In the genomic region with DNA sequence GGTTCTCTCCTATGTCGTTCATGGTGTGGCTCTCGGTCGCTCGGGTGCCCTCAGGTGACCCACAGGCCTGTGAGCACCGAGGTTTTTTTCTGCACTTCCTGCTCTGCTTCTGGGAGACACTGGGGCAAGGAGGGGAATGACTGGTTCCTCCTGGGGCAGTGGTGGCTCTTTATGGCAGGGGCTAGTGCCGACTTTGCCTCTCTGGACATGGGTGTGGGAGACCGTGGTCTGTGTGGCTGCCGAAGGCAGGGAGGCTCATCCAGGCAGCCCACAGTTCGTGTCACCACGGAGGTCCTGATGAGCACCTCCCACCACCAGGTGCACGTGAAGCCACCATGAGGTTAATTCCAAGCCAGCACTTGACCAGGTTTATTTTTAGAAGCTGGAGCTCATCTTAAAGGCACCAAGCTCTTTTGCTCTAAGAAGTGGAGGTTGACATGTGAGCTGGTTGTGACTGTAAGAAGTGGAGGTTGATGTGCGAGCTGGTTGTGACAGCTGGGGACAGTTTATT, we compare ENCODE assay signal across 9 cellular contexts. TPM values are rescaled to one million over a fixed set of nuclear protein-coding genes. Genes with fewer than 3 reads are reported as not detected.
DNase-seq lines count a peak whose midpoint lies in the region; ATAC-seq and TF ChIP-seq lines count a peak whose summit lies in the region.
"Had no signal": no experiment of that assay in that cellular context is flagged by ENCODE, and none has a peak within 500 bp of the region (broad histone marks: within the 10 kb centered on the region; RNA-seq: fewer than 3 reads in every experiment).

No MANE protein-coding gene starts in this region.

- WGBS in testis, 2 donors: 53 to 55% methylated on average over 7 to 12 of the region's 12 CpGs

- no peak for TF ChIP-seq POLR2A in testis (IDR thresholded peaks at IDR 0.05)

- H3K36me3 Mint-ChIP-seq in activated naive CD4-positive, alpha-beta T cell treated with anti-CD3 and anti-CD28 coated beads for 36 hours (ENCODE audit: low read depth): no peaks in the 10 kb centered on the region
- no peaks in the 10 kb centered on the region for H3K36me3 Mint-ChIP-seq in brain
- H3K36me3 Mint-ChIP-seq in stimulated activated memory B cell treated with anti-CD40 and anti-IgM and Interleukin-4, amounts not matched to agents 10 μg/mL and 1 μg/mL and 100 μg/mL, for 72 hours: no peaks in the 10 kb centered on the region

- H3K4me1 ChIP-seq in testis: peaks cover 12% of the 10 kb centered on the region

- H3K27me3 ChIP-seq in testis (no peaks in the 10 kb centered on the region), brain microvascular endothelial cell (replicated peaks) (no peaks in the 10 kb centered on the region)

- H3K27ac ChIP-seq in testis (no peak overlapping the region), brain microvascular endothelial cell (no peak overlapping the region)

- peak; percentile 75 for DNase-seq in activated naive CD4-positive, alpha-beta T cell treated with anti-CD3 and anti-CD28 coated beads for 36 hours
- DNase-seq in activated naive CD4-positive, alpha-beta T cell (lab: John Stamatoyannopoulos, UW): no peak
- DNase-seq in LNCaP clone FGC (ENCODE audit: low read depth) (no peak), testis (no peak), brain microvascular endothelial cell (no peak)
- DNase-seq in activated CD4-positive, CD25-positive, alpha-beta regulatory T cell treated with anti-CD3 and anti-CD28 coated beads, Interleukin-2, amount 50 U/mL, for 72 hours: no peak
- DNase-seq: NCI-H1105 had no signal

- H3K4me3 Mint-ChIP-seq in activated naive CD4-positive, alpha-beta T cell treated with anti-CD3 and anti-CD28 coated beads for 36 hours: peak overlapping the region; percentile 38
- peak overlapping the region in 3 of 5 experiments; percentile 35 to 58 (median 50) for H3K4me3 Mint-ChIP-seq in brain
- H3K4me3 Mint-ChIP-seq in stimulated activated memory B cell treated with anti-CD40 and anti-IgM and Interleukin-4, amounts not matched to agents 10 μg/mL and 1 μg/mL and 100 μg/mL, for 72 hours: peak overlapping the region; percentile 2

- no peaks in the 10 kb centered on the region for H3K27me3 Mint-ChIP-seq in activated naive CD4-positive, alpha-beta T cell treated with anti-CD3 and anti-CD28 coated beads for 36 hours (ENCODE audit: low read depth)
- H3K27me3 Mint-ChIP-seq in brain: no peaks in the 10 kb centered on the region
- peaks cover 12% of the 10 kb centered on the region for H3K27me3 Mint-ChIP-seq in stimulated activated memory B cell treated with anti-CD40 and anti-IgM and Interleukin-4, amounts not matched to agents 10 μg/mL and 1 μg/mL and 100 μg/mL, for 72 hours

- CTCF ChIA-PET in activated naive CD4-positive, alpha-beta T cell treated with anti-CD3 and anti-CD28 coated beads for 36 hours (lab: Charles Lee): interaction anchor here (0.7 kb wide), 1 partner anchor 276 kb away, joined by 3 read pairs; no protein-coding TSS in a partner anchor

- intact Hi-C loops in activated naive CD4-positive, alpha-beta T cell treated with anti-CD3 and anti-CD28 coated beads for 36 hours (cut with micrococcal nuclease): loop anchor here (1.0 to 10.0 kb wide), 6 partner anchors 13 to 284 kb away; a partner anchor contains a TSS
- intact Hi-C loops in testis (cut with DNase I; ENCODE audit: low total_unique reads): no loop called here

- H3K4me1 Mint-ChIP-seq in activated naive CD4-positive, alpha-beta T cell treated with anti-CD3 and anti-CD28 coated beads for 36 hours (ENCODE audit: low read depth): peaks cover 34% of the 10 kb centered on the region
- peaks cover 51% of the 10 kb centered on the region for H3K4me1 Mint-ChIP-seq in brain
- peaks cover 22% of the 10 kb centered on the region for H3K4me1 Mint-ChIP-seq in stimulated activated memory B cell treated with anti-CD40 and anti-IgM and Interleukin-4, amounts not matched to agents 10 μg/mL and 1 μg/mL and 100 μg/mL, for 72 hours

- H3K9me3 Mint-ChIP-seq in activated naive CD4-positive, alpha-beta T cell treated with anti-CD3 and anti-CD28 coated beads for 36 hours: no peaks in the 10 kb centered on the region
- H3K9me3 Mint-ChIP-seq in brain: peaks cover 0 to 2% (median 0%) of the 10 kb centered on the region in 5 experiments
- H3K9me3 Mint-ChIP-seq in stimulated activated memory B cell treated with anti-CD40 and anti-IgM and Interleukin-4, amounts not matched to agents 10 μg/mL and 1 μg/mL and 100 μg/mL, for 72 hours: peaks cover 6% of the 10 kb centered on the region

- H3K27ac Mint-ChIP-seq in activated naive CD4-positive, alpha-beta T cell treated with anti-CD3 and anti-CD28 coated beads for 36 hours: peak overlapping the region; percentile 97
- H3K27ac Mint-ChIP-seq in brain: peak overlapping the region; percentile 24 to 92 (median 72)
- peak overlapping the region; percentile 14 for H3K27ac Mint-ChIP-seq in stimulated activated memory B cell treated with anti-CD40 and anti-IgM and Interleukin-4, amounts not matched to agents 10 μg/mL and 1 μg/mL and 100 μg/mL, for 72 hours

- in situ Hi-C loops in brain microvascular endothelial cell (cut with HindIII; ENCODE audit: low pct_ligation_motif_present, low sequenced_read_pairs): no loop called here

- H3K4me3 ChIP-seq in LNCaP clone FGC (ENCODE audit: low read depth, low read length) (0 out of 2 replicates have a peak overlapping the region, but pooled peaks have one; percentile 15), testis (no peak overlapping the region), brain microvascular endothelial cell (ENCODE audit: low read depth, low read length) (no peak overlapping the region)

- peak; percentile 54 for ATAC-seq in stimulated activated memory B cell treated with anti-CD40 and anti-IgM and Interleukin-4, amounts not matched to agents 10 μg/mL and 1 μg/mL and 100 μg/mL, for 72 hours

- no peaks in the 10 kb centered on the region for H3K36me3 ChIP-seq in testis (ENCODE audit: low read depth, missing control alignments)
- H3K36me3 ChIP-seq in brain microvascular endothelial cell (replicated peaks): no peaks in the 10 kb centered on the region

- TF ChIP-seq CTCF in LNCaP clone FGC (IDR thresholded peaks at IDR 0.05; ENCODE audit: control insufficient read depth, extremely low read depth, insufficient read depth) (no peak), brain (conservative IDR thresholded peaks at IDR 0.05) (no peak), testis (IDR thresholded peaks at IDR 0.05) (no peak), brain microvascular endothelial cell (IDR thresholded peaks at IDR 0.05; ENCODE audit: low read depth, low read length, missing control alignments) (no peak)

- no peaks in the 10 kb centered on the region for H3K9me3 ChIP-seq in testis

RNA-seq across cellular contexts. Expression of a gene that starts 24.7 kb away (rescaled TPM):
- 10 to 100 TPM; 10.8 to 14.1 TPM for total RNA-seq in activated naive CD4-positive, alpha-beta T cell treated with anti-CD3 and anti-CD28 coated beads for 36 hours
- polyA plus RNA-seq in brain (ENCODE audit: insufficient read depth, low read depth, low replicate concordance): 116 TPM
- 10 to 100 TPM; 11.7 to 21.0 TPM for total RNA-seq in testis
- 13.9 TPM for polyA plus RNA-seq in testis (ENCODE audit: insufficient read depth, low read depth, low replicate concordance)

Comparison
In these comparisons a context has a peak if more than half of its experiments do, and no peak if none do; other contexts are left out.
1. H3K27ac Mint-ChIP-seq: peak in every context shown above with its lines; median percentile 97 in activated naive CD4-positive, alpha-beta T cell treated with anti-CD3 and anti-CD28 coated beads for 36 hours; 72 in brain; 14 in stimulated activated memory B cell treated with anti-CD40 and anti-IgM and Interleukin-4, amounts not matched to agents 10 μg/mL and 1 μg/mL and 100 μg/mL, for 72 hours.